8 cellular contexts compared by ENCODE assay signal in the genomic region with DNA sequence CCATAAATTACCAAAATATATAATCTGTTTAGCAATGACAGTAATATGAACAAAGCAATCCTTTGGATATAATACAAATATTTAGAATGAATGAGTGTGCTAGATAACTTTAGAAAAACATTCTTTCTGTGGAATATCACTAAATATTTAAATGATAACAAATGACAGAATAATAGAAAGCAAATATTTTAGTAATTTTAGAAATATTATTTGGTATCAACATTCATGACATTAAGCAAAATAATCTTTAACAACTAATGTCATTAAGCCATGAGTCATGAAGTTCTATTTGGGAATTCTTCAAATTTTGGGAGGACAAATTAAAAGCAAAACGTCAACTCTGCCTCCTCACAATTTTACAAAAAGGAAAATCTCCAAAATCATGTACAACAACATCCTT.
"Had no signal": no experiment of that assay in that cellular context is flagged by ENCODE, and none has a peak within 500 bp of the region (broad histone marks: within the 10 kb centered on the region; RNA-seq: fewer than 3 reads in every experiment).

No MANE protein-coding gene starts in this region.

- ATAC-seq: GM23338, K562 had no signal

- DNase-seq: H9, HCEC 1CT, IMR-90 had no signal

- H3K4me3 ChIP-seq: GM23338, K562 had no signal

- FAIRE-seq: H1, H54, HTR-8/SVneo, K562 had no signal
